ENCODE assay signal across 1 cellular context in the genomic region with DNA sequence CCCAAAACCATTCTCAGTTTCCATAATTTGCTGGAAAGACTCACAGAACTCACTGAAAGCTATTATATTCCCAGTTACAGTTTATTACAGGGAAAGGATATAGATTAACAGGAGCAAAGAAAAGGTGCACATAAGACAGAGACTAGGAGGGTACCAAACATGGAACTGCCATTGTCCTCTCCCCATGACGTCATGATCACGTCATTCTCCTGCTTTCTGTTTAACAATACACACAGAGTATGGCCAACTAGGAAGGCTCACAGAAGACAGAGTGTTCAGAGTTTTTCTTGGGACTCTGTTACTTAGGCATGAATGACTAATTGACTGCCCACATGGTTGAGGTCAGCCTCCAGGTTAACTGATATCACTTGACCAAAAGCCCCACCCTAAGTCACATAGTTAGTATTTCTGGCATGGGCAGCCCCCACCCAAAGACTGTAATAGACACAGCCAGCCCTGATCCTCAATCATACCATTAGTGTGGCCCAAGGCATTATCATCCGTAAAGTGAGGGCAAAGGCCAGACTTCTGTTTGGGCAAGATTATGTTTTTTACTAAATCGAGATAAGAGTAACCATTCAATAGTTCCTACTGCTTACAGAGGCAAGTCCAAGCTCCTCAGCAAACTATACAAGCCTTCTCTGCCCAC.
TF ChIP-seq lines count a peak whose summit lies in the region.

No MANE protein-coding gene starts in this region.

TF ChIP-seq in K562, 482 proteins besides CTCF, POLR2A, EP300 and RAD21 (continued from another document and continues in another):
- no peak for TF ChIP-seq ZNF318 (IDR thresholded peaks at IDR 0.05; ENCODE audit: borderline replicate concordance in 1 of 2, low read depth in 1 of 2)
- TF ChIP-seq FOXO4 (CRISPR knock-in tag; IDR thresholded peaks at IDR 0.05), result no peak
- TF ChIP-seq SMAD1 (IDR thresholded peaks at IDR 0.05; ENCODE audit: low read depth, low read length, partially characterized antibody), result no peak
- no peak for TF ChIP-seq TARDBP (IDR thresholded peaks at IDR 0.05)
- TF ChIP-seq, protein P1, sequence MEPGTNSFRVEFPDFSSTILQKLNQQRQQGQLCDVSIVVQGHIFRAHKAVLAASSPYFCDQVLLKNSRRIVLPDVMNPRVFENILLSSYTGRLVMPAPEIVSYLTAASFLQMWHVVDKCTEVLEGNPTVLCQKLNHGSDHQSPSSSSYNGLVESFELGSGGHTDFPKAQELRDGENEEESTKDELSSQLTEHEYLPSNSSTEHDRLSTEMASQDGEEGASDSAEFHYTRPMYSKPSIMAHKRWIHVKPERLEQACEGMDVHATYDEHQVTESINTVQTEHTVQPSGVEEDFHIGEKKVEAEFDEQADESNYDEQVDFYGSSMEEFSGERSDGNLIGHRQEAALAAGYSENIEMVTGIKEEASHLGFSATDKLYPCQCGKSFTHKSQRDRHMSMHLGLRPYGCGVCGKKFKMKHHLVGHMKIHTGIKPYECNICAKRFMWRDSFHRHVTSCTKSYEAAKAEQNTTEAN (CRISPR knock-in tag; IDR thresholded peaks at IDR 0.05), result no peak
- TF ChIP-seq SIN3B (IDR thresholded peaks at IDR 0.05; ENCODE audit: low read depth), result no peak
- TF ChIP-seq RBM39 (optimal IDR thresholded peaks at IDR 0.05; ENCODE audit: low read depth, low read length), result no peak
- TF ChIP-seq MBD2 (IDR thresholded peaks at IDR 0.05; ENCODE audit: borderline replicate concordance, low read depth), result no peak
- TF ChIP-seq, protein P2, sequence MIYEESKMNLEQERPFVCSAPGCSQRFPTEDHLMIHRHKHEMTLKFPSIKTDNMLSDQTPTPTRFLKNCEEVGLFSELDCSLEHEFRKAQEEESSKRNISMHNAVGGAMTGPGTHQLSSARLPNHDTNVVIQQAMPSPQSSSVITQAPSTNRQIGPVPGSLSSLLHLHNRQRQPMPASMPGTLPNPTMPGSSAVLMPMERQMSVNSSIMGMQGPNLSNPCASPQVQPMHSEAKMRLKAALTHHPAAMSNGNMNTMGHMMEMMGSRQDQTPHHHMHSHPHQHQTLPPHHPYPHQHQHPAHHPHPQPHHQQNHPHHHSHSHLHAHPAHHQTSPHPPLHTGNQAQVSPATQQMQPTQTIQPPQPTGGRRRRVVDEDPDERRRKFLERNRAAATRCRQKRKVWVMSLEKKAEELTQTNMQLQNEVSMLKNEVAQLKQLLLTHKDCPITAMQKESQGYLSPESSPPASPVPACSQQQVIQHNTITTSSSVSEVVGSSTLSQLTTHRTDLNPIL (CRISPR knock-in tag; IDR thresholded peaks at IDR 0.05), result no peak
- TF ChIP-seq ZNF431 (CRISPR knock-in tag; IDR thresholded peaks at IDR 0.05), result no peak
- no peak for TF ChIP-seq POLR3G (IDR thresholded peaks at IDR 0.05; ENCODE audit: extremely low read depth, insufficient read length, insufficient replicate concordance)
- no peak for TF ChIP-seq TCFL5 (CRISPR knock-in tag; conservative IDR thresholded peaks at IDR 0.05)
- TF ChIP-seq ZBED1 (IDR thresholded peaks at IDR 0.05), result no peak
- TF ChIP-seq THRB (CRISPR knock-in tag; conservative IDR thresholded peaks at IDR 0.05), result no peak
- TF ChIP-seq FIP1L1 (IDR thresholded peaks at IDR 0.05; ENCODE audit: low read depth, low read length, poor library complexity, severe bottlenecking), result no peak
- TF ChIP-seq KLF16 (IDR thresholded peaks at IDR 0.05), result peak; percentile 33; the same call in 1 of the 2 replicates
- no peak for TF ChIP-seq ZNF407 (IDR thresholded peaks at IDR 0.05; ENCODE audit: low read depth)
- TF ChIP-seq CCNT2 (IDR thresholded peaks at IDR 0.05; ENCODE audit: borderline replicate concordance, extremely low read depth, insufficient read length, low read depth, low read length), result peak; percentile 69
- TF ChIP-seq JUND (IDR thresholded peaks at IDR 0.05; ENCODE audit: borderline replicate concordance, low read depth, low read length), result peak; percentile 38; the same call in 1 of the 2 replicates
- peak; percentile 87 for TF ChIP-seq JUND (tag; IDR thresholded peaks at IDR 0.05; ENCODE audit: borderline replicate concordance, low read depth, low read length)
- TF ChIP-seq RBM22 (IDR thresholded peaks at IDR 0.05; ENCODE audit: low read depth, low read length, poor library complexity, severe bottlenecking), result no peak
- TF ChIP-seq SNRNP70 (optimal IDR thresholded peaks at IDR 0.05; ENCODE audit: low read depth, low read length), result no peak
- TF ChIP-seq ZNF77 (CRISPR knock-in tag; IDR thresholded peaks at IDR 0.05), result no peak
- TF ChIP-seq NFATC3 (IDR thresholded peaks at IDR 0.05), result no peak
- TF ChIP-seq ZNF583 (CRISPR knock-in tag; IDR thresholded peaks at IDR 0.05), result no peak
- TF ChIP-seq PHF20 (IDR thresholded peaks at IDR 0.05; ENCODE audit: partially characterized antibody), result no peak
- TF ChIP-seq, protein P3, sequence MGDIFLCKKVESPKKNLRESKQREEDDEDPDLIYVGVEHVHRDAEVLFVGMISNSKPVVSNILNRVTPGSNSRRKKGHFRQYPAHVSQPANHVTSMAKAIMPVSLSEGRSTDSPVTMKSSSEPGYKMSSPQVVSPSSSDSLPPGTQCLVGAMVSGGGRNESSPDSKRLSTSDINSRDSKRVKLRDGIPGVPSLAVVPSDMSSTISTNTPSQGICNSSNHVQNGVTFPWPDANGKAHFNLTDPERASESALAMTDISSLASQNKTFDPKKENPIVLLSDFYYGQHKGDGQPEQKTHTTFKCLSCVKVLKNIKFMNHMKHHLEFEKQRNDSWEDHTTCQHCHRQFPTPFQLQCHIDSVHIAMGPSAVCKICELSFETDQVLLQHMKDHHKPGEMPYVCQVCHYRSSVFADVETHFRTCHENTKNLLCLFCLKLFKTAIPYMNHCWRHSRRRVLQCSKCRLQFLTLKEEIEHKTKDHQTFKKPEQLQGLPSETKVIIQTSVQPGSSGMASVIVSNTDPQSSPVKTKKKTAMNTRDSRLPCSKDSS (IDR thresholded peaks at IDR 0.05; ENCODE audit: low read depth, partially characterized antibody), result no peak
- TF ChIP-seq ZNF239 (CRISPR knock-in tag; IDR thresholded peaks at IDR 0.05), result no peak
